ENCODE assay signal across 9 cellular contexts in genomic region chr11:119730347-119730613, GRCh38. TPM values are rescaled to one million over a fixed set of nuclear protein-coding genes. Genes with fewer than 3 reads are reported as not detected.
DNase-seq lines count a peak whose midpoint lies in the region; ATAC-seq and TF ChIP-seq lines count a peak whose summit lies in the region.
"Had no signal": no experiment of that assay in that cellular context is flagged by ENCODE, and none has a peak within 500 bp of the region (broad histone marks: within the 10 kb centered on the region; RNA-seq: fewer than 3 reads in every experiment).

No MANE protein-coding gene starts in this region.

- peak overlapping the region; percentile 67 for H3K4me3 Mint-ChIP-seq in natural killer cell treated with Interleukin-12 subunit alpha and Interleukin-12 subunit beta and Interleukin-15 and Interleukin-18, amount 100 ng/mL, for 72 hours

- H3K36me3 Mint-ChIP-seq in natural killer cell treated with Interleukin-12 subunit alpha and Interleukin-12 subunit beta and Interleukin-15 and Interleukin-18, amount 100 ng/mL, for 72 hours = no peaks in the 10 kb centered on the region

- peaks cover 33 to 36% of the 10 kb centered on the region in 2 donors for H3K27me3 Mint-ChIP-seq in natural killer cell treated with Interleukin-12 subunit alpha and Interleukin-12 subunit beta and Interleukin-15 and Interleukin-18, amount 100 ng/mL, for 72 hours

- H3K9ac ChIP-seq in HUES64 (ENCODE audit: low read depth, low read length) = no peak overlapping the region

- H3K36me3 ChIP-seq in HUES64 (ENCODE audit: insufficient read depth, low read length) (no peaks in the 10 kb centered on the region), ectodermal cell (ENCODE audit: control insufficient read depth, insufficient read depth, low read length) (no peaks in the 10 kb centered on the region)

- no peak for TF ChIP-seq CTCF in AG10803 (conservative IDR thresholded peaks at IDR 0.05; ENCODE audit: low read length)

- no peak for ATAC-seq in natural killer cell treated with Interleukin-12 subunit alpha and Interleukin-12 subunit beta and Interleukin-15 and Interleukin-18, amount 100 ng/mL, for 72 hours
- no peak for ATAC-seq in HG02870 (IDR thresholded peaks at IDR 0.05; ENCODE audit: unreplicated experiment)

- H3K27me3 ChIP-seq in HUES64 (ENCODE audit: insufficient read depth, low read length) = peaks cover 8% of the 10 kb centered on the region; the same call in 1 of the 2 replicates
- H3K27me3 ChIP-seq in ectodermal cell (ENCODE audit: control insufficient read depth, insufficient read depth, low read length, poor library complexity, severe bottlenecking) = no peaks in the 10 kb centered on the region
- H3K27me3 ChIP-seq: SJCRH30 had no signal

- H3K4me3 ChIP-seq in AG10803 (ENCODE audit: low read length) (peak overlapping the region; percentile 67), HUES64 (ENCODE audit: low read length) (peak overlapping the region; percentile 95), ectodermal cell (ENCODE audit: insufficient read depth, low read depth, low read length) (peak overlapping the region; percentile 96)

- no peak overlapping the region for H3K27ac ChIP-seq in HUES64 (ENCODE audit: low read depth, low read length)
- no peak overlapping the region for H3K27ac ChIP-seq in ectodermal cell (ENCODE audit: insufficient read depth, low read depth, low read length, poor library complexity, severe bottlenecking)
- H3K27ac ChIP-seq: SJCRH30 had no signal

- WGBS in HUES64 = 55% methylated on average over 7 of the region's 7 CpGs
- WGBS in ectodermal cell, 2 experiments = 57 to 59% methylated on average over 7 of the region's 7 CpGs

- H3K27ac Mint-ChIP-seq in natural killer cell treated with Interleukin-12 subunit alpha and Interleukin-12 subunit beta and Interleukin-15 and Interleukin-18, amount 100 ng/mL, for 72 hours = no peak overlapping the region

- peaks cover 16% of the 10 kb centered on the region for H3K4me1 ChIP-seq in HUES64 (ENCODE audit: insufficient read depth, low read length)
- peaks cover 21% of the 10 kb centered on the region for H3K4me1 ChIP-seq in ectodermal cell (ENCODE audit: control insufficient read depth, insufficient read depth, low read length)

- DNase-seq in AG10803 (ENCODE audit: low read depth) (no peak), SIG-M5 treated with dmso at 0.1 percent for 504 hours (lab: John Stamatoyannopoulos, UW; ENCODE audit: unreplicated experiment) (no peak), NCI-H1694 treated with DMSO at 0.1 percent for 48 hours (lab: John Stamatoyannopoulos, UW) (no peak), middle frontal gyrus (ENCODE audit: extremely low spot score, low spot score) (no peak)
- DNase-seq in natural killer cell treated with Interleukin-12 subunit alpha and Interleukin-12 subunit beta and Interleukin-15 and Interleukin-18, amount 100 ng/mL, for 72 hours (ENCODE audit: low spot score) = no peak
- DNase-seq: SJCRH30 had no signal

- H3K9me3 Mint-ChIP-seq in natural killer cell treated with Interleukin-12 subunit alpha and Interleukin-12 subunit beta and Interleukin-15 and Interleukin-18, amount 100 ng/mL, for 72 hours = no peaks in the 10 kb centered on the region

- H3K4me1 Mint-ChIP-seq in natural killer cell treated with Interleukin-12 subunit alpha and Interleukin-12 subunit beta and Interleukin-15 and Interleukin-18, amount 100 ng/mL, for 72 hours (ENCODE audit: low read depth in 2 of 2) = peaks cover 8 to 10% of the 10 kb centered on the region in 2 donors

- H3K9me3 ChIP-seq in HUES64 (ENCODE audit: insufficient read depth, low read depth, low read length) (no peaks in the 10 kb centered on the region), ectodermal cell (ENCODE audit: control insufficient read depth, low read length) (no peaks in the 10 kb centered on the region)
- H3K9me3 ChIP-seq: SJCRH30 had no signal

RNA-seq across cellular contexts. Expression of gene NECTIN1, which starts 1.3 kb away (rescaled TPM):
- 54.9 TPM for polyA plus RNA-seq in HUES64 (2013, experiment 1 of 2)
- polyA plus RNA-seq in HUES64 (2013, experiment 2 of 2) = 46.5 TPM
- 89.1 TPM for polyA plus RNA-seq in ectodermal cell (2013, experiment 1 of 4)
- polyA plus RNA-seq in ectodermal cell (2013, experiment 2 of 4) = 98.6 TPM
- polyA plus RNA-seq in ectodermal cell (2013, experiment 3 of 4) = 60.9 TPM
- polyA plus RNA-seq in ectodermal cell (2013, experiment 4 of 4) = 68.4 TPM
- total RNA-seq in natural killer cell treated with Interleukin-12 subunit alpha and Interleukin-12 subunit beta and Interleukin-15 and Interleukin-18, amount 100 ng/mL, for 72 hours = 1 to 10 TPM; 2.3 to 2.6 TPM
